ENCODE assay signal across 2 cellular contexts in the genomic region with DNA sequence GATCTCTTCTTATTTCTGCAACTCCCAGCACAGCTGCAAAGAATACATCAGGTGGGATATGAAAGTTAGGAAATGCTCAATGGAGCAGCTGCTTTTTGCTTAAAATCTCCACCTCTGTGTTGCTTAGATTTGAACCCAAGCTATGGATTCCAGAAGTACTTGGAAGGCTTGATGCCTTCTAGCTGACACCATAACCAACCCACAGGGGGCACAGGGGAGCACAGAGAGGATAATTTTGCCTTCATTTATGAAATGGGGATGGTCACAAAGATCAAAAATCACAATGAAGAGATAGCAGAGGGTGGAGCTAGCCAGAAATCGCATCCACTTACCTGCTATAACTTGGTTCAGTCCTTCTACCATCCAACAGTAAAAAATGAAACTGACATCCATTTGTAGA.
TF ChIP-seq lines count a peak whose summit lies in the region.

No MANE protein-coding gene starts in this region.

TF ChIP-seq in SK-N-SH, 30 proteins besides CTCF, POLR2A, EP300 and RAD21 (continued from another document):
- TF ChIP-seq, protein P1, sequence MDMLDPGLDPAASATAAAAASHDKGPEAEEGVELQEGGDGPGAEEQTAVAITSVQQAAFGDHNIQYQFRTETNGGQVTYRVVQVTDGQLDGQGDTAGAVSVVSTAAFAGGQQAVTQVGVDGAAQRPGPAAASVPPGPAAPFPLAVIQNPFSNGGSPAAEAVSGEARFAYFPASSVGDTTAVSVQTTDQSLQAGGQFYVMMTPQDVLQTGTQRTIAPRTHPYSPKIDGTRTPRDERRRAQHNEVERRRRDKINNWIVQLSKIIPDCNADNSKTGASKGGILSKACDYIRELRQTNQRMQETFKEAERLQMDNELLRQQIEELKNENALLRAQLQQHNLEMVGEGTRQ (IDR thresholded peaks at IDR 0.05; ENCODE audit: borderline replicate concordance, low read depth, low read length): no peak
- TF ChIP-seq ELF1 (IDR thresholded peaks at IDR 0.05) (no peak), FOSL2 (IDR thresholded peaks at IDR 0.05; ENCODE audit: borderline replicate concordance, low read depth) (no peak), JUND (IDR thresholded peaks at IDR 0.05) (no peak), TAF1 (IDR thresholded peaks at IDR 0.05; ENCODE audit: borderline replicate concordance, low read depth, low read length) (no peak), MEF2A (IDR thresholded peaks at IDR 0.05; ENCODE audit: borderline replicate concordance, low read depth) (no peak)
- TF ChIP-seq, protein P2, sequence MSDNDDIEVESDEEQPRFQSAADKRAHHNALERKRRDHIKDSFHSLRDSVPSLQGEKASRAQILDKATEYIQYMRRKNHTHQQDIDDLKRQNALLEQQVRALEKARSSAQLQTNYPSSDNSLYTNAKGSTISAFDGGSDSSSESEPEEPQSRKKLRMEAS (IDR thresholded peaks at IDR 0.05; ENCODE audit: low read depth): no peak

TF ChIP-seq in SK-N-SH treated with all-trans-retinoic acid at 6 μM for 48 hours, 23 proteins besides CTCF, POLR2A, EP300 and RAD21 (continued from another document):
- TF ChIP-seq, protein P3, sequence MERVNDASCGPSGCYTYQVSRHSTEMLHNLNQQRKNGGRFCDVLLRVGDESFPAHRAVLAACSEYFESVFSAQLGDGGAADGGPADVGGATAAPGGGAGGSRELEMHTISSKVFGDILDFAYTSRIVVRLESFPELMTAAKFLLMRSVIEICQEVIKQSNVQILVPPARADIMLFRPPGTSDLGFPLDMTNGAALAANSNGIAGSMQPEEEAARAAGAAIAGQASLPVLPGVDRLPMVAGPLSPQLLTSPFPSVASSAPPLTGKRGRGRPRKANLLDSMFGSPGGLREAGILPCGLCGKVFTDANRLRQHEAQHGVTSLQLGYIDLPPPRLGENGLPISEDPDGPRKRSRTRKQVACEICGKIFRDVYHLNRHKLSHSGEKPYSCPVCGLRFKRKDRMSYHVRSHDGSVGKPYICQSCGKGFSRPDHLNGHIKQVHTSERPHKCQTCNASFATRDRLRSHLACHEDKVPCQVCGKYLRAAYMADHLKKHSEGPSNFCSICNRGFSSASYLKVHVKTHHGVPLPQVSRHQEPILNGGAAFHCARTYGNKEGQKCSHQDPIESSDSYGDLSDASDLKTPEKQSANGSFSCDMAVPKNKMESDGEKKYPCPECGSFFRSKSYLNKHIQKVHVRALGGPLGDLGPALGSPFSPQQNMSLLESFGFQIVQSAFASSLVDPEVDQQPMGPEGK (CRISPR knock-in tag; IDR thresholded peaks at IDR 0.05; ENCODE audit: borderline replicate concordance): no peak
- TF ChIP-seq ZNF70 (CRISPR knock-in tag; IDR thresholded peaks at IDR 0.05) (no peak), SNAI2 (CRISPR knock-in tag; IDR thresholded peaks at IDR 0.05) (no peak), RARB (CRISPR knock-in tag; IDR thresholded peaks at IDR 0.05) (no peak), BACH2 (CRISPR knock-in tag; IDR thresholded peaks at IDR 0.05; ENCODE audit: borderline replicate concordance) (no peak), GLIS3 (CRISPR knock-in tag; IDR thresholded peaks at IDR 0.05) (no peak), ZFP3 (CRISPR knock-in tag; IDR thresholded peaks at IDR 0.05) (no peak), ZC3H10 (CRISPR knock-in tag; IDR thresholded peaks at IDR 0.05) (no peak), OSR1 (CRISPR knock-in tag; IDR thresholded peaks at IDR 0.05) (no peak), CSDC2 (CRISPR knock-in tag; IDR thresholded peaks at IDR 0.05) (no peak), ZNF8 (CRISPR knock-in tag; IDR thresholded peaks at IDR 0.05) (no peak), PPARA (CRISPR knock-in tag; IDR thresholded peaks at IDR 0.05; ENCODE audit: borderline replicate concordance) (no peak), TOX (CRISPR knock-in tag; IDR thresholded peaks at IDR 0.05; ENCODE audit: borderline replicate concordance) (no peak)
- TF ChIP-seq, protein P4, sequence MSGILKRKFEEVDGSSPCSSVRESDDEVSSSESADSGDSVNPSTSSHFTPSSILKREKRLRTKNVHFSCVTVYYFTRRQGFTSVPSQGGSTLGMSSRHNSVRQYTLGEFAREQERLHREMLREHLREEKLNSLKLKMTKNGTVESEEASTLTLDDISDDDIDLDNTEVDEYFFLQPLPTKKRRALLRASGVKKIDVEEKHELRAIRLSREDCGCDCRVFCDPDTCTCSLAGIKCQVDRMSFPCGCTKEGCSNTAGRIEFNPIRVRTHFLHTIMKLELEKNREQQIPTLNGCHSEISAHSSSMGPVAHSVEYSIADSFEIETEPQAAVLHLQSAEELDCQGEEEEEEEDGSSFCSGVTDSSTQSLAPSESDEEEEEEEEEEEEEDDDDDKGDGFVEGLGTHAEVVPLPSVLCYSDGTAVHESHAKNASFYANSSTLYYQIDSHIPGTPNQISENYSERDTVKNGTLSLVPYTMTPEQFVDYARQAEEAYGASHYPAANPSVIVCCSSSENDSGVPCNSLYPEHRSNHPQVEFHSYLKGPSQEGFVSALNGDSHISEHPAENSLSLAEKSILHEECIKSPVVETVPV (CRISPR knock-in tag; IDR thresholded peaks at IDR 0.05): no peak
- TF ChIP-seq, protein P5, sequence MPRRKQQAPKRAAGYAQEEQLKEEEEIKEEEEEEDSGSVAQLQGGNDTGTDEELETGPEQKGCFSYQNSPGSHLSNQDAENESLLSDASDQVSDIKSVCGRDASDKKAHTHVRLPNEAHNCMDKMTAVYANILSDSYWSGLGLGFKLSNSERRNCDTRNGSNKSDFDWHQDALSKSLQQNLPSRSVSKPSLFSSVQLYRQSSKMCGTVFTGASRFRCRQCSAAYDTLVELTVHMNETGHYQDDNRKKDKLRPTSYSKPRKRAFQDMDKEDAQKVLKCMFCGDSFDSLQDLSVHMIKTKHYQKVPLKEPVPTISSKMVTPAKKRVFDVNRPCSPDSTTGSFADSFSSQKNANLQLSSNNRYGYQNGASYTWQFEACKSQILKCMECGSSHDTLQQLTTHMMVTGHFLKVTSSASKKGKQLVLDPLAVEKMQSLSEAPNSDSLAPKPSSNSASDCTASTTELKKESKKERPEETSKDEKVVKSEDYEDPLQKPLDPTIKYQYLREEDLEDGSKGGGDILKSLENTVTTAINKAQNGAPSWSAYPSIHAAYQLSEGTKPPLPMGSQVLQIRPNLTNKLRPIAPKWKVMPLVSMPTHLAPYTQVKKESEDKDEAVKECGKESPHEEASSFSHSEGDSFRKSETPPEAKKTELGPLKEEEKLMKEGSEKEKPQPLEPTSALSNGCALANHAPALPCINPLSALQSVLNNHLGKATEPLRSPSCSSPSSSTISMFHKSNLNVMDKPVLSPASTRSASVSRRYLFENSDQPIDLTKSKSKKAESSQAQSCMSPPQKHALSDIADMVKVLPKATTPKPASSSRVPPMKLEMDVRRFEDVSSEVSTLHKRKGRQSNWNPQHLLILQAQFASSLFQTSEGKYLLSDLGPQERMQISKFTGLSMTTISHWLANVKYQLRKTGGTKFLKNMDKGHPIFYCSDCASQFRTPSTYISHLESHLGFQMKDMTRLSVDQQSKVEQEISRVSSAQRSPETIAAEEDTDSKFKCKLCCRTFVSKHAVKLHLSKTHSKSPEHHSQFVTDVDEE (CRISPR knock-in tag; IDR thresholded peaks at IDR 0.05): no peak
